Comparison of ENCODE assay signal across 8 cellular contexts in genomic region chr10:103181244-103181643, GRCh38. TPM values are rescaled to one million over a fixed set of nuclear protein-coding genes. Genes with fewer than 3 reads are reported as not detected.
A peak's percentile ranks its signal among the peaks of the same experiment; 100 is the strongest.
DNase-seq lines count a peak whose midpoint lies in the region; ATAC-seq and TF ChIP-seq lines count a peak whose summit lies in the region.

No MANE protein-coding gene starts in this region.

- DNase-seq in activated CD4-positive, alpha-beta T cell treated with anti-CD3 and anti-CD28 coated beads, Interleukin-2, amount 10 ng/mL, durations not matched to agents 24 days and 14 days, result peak; percentile 63
- no peak for DNase-seq in activated CD4-positive, alpha-beta T cell treated with anti-CD3 and anti-CD28 coated beads for 4 hours
- DNase-seq in NCI-H146 (lab: John Stamatoyannopoulos, UW) (no peak), middle frontal gyrus (ENCODE audit: extremely low spot score, low spot score) (no peak), tibial nerve (ENCODE audit: low spot score in 2 of 2) (no peak)

- peaks cover 0 to 56% (median 10%) of the 10 kb centered on the region in 4 donors for H3K4me1 ChIP-seq in tibial nerve

- no peak overlapping the region for H3K4me3 Mint-ChIP-seq in activated CD4-positive, alpha-beta T cell treated with anti-CD3 and anti-CD28 coated beads, Interleukin-2, amount 10 ng/mL, durations not matched to agents 24 days and 14 days
- no peak overlapping the region for H3K4me3 Mint-ChIP-seq in activated T-helper 17 cell treated with anti-CD3 and anti-CD28 coated beads, Interleukin-2, amount 50 U/mL, for 72 hours
- H3K4me3 Mint-ChIP-seq in stimulated activated memory B cell treated with anti-CD40 and anti-IgM and Interleukin-4, amounts not matched to agents 10 μg/mL and 1 μg/mL and 100 μg/mL, for 72 hours, result no peak overlapping the region

- peaks cover 0 to 29% (median 0%) of the 10 kb centered on the region in 3 donors for H3K36me3 ChIP-seq in tibial nerve

- no peaks in the 10 kb centered on the region for H3K9me3 ChIP-seq in tibial nerve

- no peaks in the 10 kb centered on the region for H3K27me3 ChIP-seq in tibial nerve

- no peak for TF ChIP-seq EP300 in tibial nerve (IDR thresholded peaks at IDR 0.05)

- no peaks in the 10 kb centered on the region for H3K9me3 Mint-ChIP-seq in activated CD4-positive, alpha-beta T cell treated with anti-CD3 and anti-CD28 coated beads, Interleukin-2, amount 10 ng/mL, durations not matched to agents 24 days and 14 days
- no peaks in the 10 kb centered on the region for H3K9me3 Mint-ChIP-seq in activated T-helper 17 cell treated with anti-CD3 and anti-CD28 coated beads, Interleukin-2, amount 50 U/mL, for 72 hours
- no peaks in the 10 kb centered on the region for H3K9me3 Mint-ChIP-seq in stimulated activated memory B cell treated with anti-CD40 and anti-IgM and Interleukin-4, amounts not matched to agents 10 μg/mL and 1 μg/mL and 100 μg/mL, for 72 hours

- 83 to 97% methylated on average over 4 of the region's 4 CpGs for WGBS in tibial nerve, 2 donors

- intact Hi-C loops in activated CD4-positive, alpha-beta T cell treated with anti-CD3 and anti-CD28 coated beads, Interleukin-2, amount 10 ng/mL, durations not matched to agents 24 days and 14 days (cut with micrococcal nuclease), result no loop called here

- H3K27ac ChIP-seq in tibial nerve, result no peak overlapping the region

- H3K4me1 Mint-ChIP-seq in activated CD4-positive, alpha-beta T cell treated with anti-CD3 and anti-CD28 coated beads, Interleukin-2, amount 10 ng/mL, durations not matched to agents 24 days and 14 days, result peaks cover 41% of the 10 kb centered on the region
- H3K4me1 Mint-ChIP-seq in activated T-helper 17 cell treated with anti-CD3 and anti-CD28 coated beads, Interleukin-2, amount 50 U/mL, for 72 hours, result peaks cover 5% of the 10 kb centered on the region
- H3K4me1 Mint-ChIP-seq in stimulated activated memory B cell treated with anti-CD40 and anti-IgM and Interleukin-4, amounts not matched to agents 10 μg/mL and 1 μg/mL and 100 μg/mL, for 72 hours, result peaks cover 63% of the 10 kb centered on the region

- peak overlapping the region; percentile 63 for H3K27ac Mint-ChIP-seq in activated CD4-positive, alpha-beta T cell treated with anti-CD3 and anti-CD28 coated beads, Interleukin-2, amount 10 ng/mL, durations not matched to agents 24 days and 14 days
- peak overlapping the region; percentile 30 for H3K27ac Mint-ChIP-seq in activated T-helper 17 cell treated with anti-CD3 and anti-CD28 coated beads, Interleukin-2, amount 50 U/mL, for 72 hours
- H3K27ac Mint-ChIP-seq in stimulated activated memory B cell treated with anti-CD40 and anti-IgM and Interleukin-4, amounts not matched to agents 10 μg/mL and 1 μg/mL and 100 μg/mL, for 72 hours, result peak overlapping the region; percentile 83

- no peak for TF ChIP-seq CTCF in tibial nerve (IDR thresholded peaks at IDR 0.05)

- ATAC-seq in HG03565 (IDR thresholded peaks at IDR 0.05; ENCODE audit: unreplicated experiment), result peak; percentile 60
- ATAC-seq in activated T-helper 17 cell treated with anti-CD3 and anti-CD28 coated beads, Interleukin-2, amount 50 U/mL, for 72 hours (replicated peaks), result no peak
- ATAC-seq in stimulated activated memory B cell treated with anti-CD40 and anti-IgM and Interleukin-4, amounts not matched to agents 10 μg/mL and 1 μg/mL and 100 μg/mL, for 72 hours, result peak; percentile 93

- no peak overlapping the region for H3K4me3 ChIP-seq in tibial nerve

- no peak for TF ChIP-seq POLR2A in tibial nerve (IDR thresholded peaks at IDR 0.05)

- H3K27me3 Mint-ChIP-seq in activated CD4-positive, alpha-beta T cell treated with anti-CD3 and anti-CD28 coated beads, Interleukin-2, amount 10 ng/mL, durations not matched to agents 24 days and 14 days, result no peaks in the 10 kb centered on the region
- no peaks in the 10 kb centered on the region for H3K27me3 Mint-ChIP-seq in activated T-helper 17 cell treated with anti-CD3 and anti-CD28 coated beads, Interleukin-2, amount 50 U/mL, for 72 hours
- H3K27me3 Mint-ChIP-seq in stimulated activated memory B cell treated with anti-CD40 and anti-IgM and Interleukin-4, amounts not matched to agents 10 μg/mL and 1 μg/mL and 100 μg/mL, for 72 hours, result no peaks in the 10 kb centered on the region

- peaks cover 32% of the 10 kb centered on the region for H3K36me3 Mint-ChIP-seq in activated CD4-positive, alpha-beta T cell treated with anti-CD3 and anti-CD28 coated beads, Interleukin-2, amount 10 ng/mL, durations not matched to agents 24 days and 14 days (ENCODE audit: low read depth)
- peaks cover 71% of the 10 kb centered on the region for H3K36me3 Mint-ChIP-seq in activated T-helper 17 cell treated with anti-CD3 and anti-CD28 coated beads, Interleukin-2, amount 50 U/mL, for 72 hours (ENCODE audit: low read depth)
- H3K36me3 Mint-ChIP-seq in stimulated activated memory B cell treated with anti-CD40 and anti-IgM and Interleukin-4, amounts not matched to agents 10 μg/mL and 1 μg/mL and 100 μg/mL, for 72 hours, result peaks cover 6% of the 10 kb centered on the region

RNA-seq across cellular contexts. Expression of gene NT5C2, which starts 11.8 kb away (rescaled TPM):
- 51.8 and 57.6 TPM in 2 replicates for total RNA-seq in activated CD4-positive, alpha-beta T cell treated with anti-CD3 and anti-CD28 coated beads, Interleukin-2, amount 10 ng/mL, durations not matched to agents 24 days and 14 days
- 10 to 100 TPM; 49.3 to 55.9 TPM for total RNA-seq in activated T-helper 17 cell treated with anti-CD3 and anti-CD28 coated beads, Interleukin-2, amount 50 U/mL, for 72 hours
- total RNA-seq in tibial nerve, result 10 to 100 TPM; 52.2 to 82.8 (median 72.4) TPM

Comparison
In these comparisons a context has a peak if more than half of its experiments do, and no peak if none do; other contexts are left out.
1. H3K27ac Mint-ChIP-seq: peak in every context shown above with its lines; median percentile 83 in stimulated activated memory B cell treated with anti-CD40 and anti-IgM and Interleukin-4, amounts not matched to agents 10 μg/mL and 1 μg/mL and 100 μg/mL, for 72 hours; 63 in activated CD4-positive, alpha-beta T cell treated with anti-CD3 and anti-CD28 coated beads, Interleukin-2, amount 10 ng/mL, durations not matched to agents 24 days and 14 days; 30 in activated T-helper 17 cell treated with anti-CD3 and anti-CD28 coated beads, Interleukin-2, amount 50 U/mL, for 72 hours.